ENCODE assay signal across 8 cellular contexts in genomic region chr1:28260803-28261174, GRCh38. TPM values are rescaled to one million over a fixed set of nuclear protein-coding genes. Genes with fewer than 3 reads are reported as not detected.
DNase-seq lines count a peak whose midpoint lies in the region; ATAC-seq and TF ChIP-seq lines count a peak whose summit lies in the region.

No MANE protein-coding gene starts in this region.

- BruUV-seq in HCT116 (replicated peaks; lab: Mats Ljungman, UMichigan) = no TSS peak

- 32% methylated on average over 7 of the region's 7 CpGs for WGBS in smooth muscle cell (ENCODE audit: low lambda C conversion rate)

- H3K9me3 Mint-ChIP-seq in activated CD8-positive, alpha-beta T cell treated with anti-CD3 and anti-CD28 coated beads for 36 hours = no peaks in the 10 kb centered on the region

- H3K4me3 Mint-ChIP-seq in activated CD8-positive, alpha-beta T cell treated with anti-CD3 and anti-CD28 coated beads for 36 hours = peak overlapping the region; percentile 83

- H3K9ac ChIP-seq in HCT116 (ENCODE audit: low read length) = no peak overlapping the region
- peak overlapping the region; percentile 96 for H3K9ac ChIP-seq in smooth muscle cell (ENCODE audit: low read depth)

- DNase-seq in HCT116 (ENCODE audit: low read depth, low spot score) = no peak
- DNase-seq in activated CD8-positive, alpha-beta T cell treated with anti-CD3 and anti-CD28 coated beads for 36 hours = no peak
- no peak for DNase-seq in smooth muscle cell (lab: John Stamatoyannopoulos, UW; ENCODE audit: unreplicated experiment)
- DNase-seq in activated gamma-delta T cell (lab: John Stamatoyannopoulos, UW) = no peak
- no peak for DNase-seq in foreskin melanocyte

- peaks cover 52% of the 10 kb centered on the region for H3K79me2 ChIP-seq in HCT116 (ENCODE audit: insufficient read depth, low read length)
- H3K79me2 ChIP-seq in smooth muscle cell (ENCODE audit: low read depth) = peaks cover 64% of the 10 kb centered on the region

- H3K9me3 ChIP-seq in HCT116 (ENCODE audit: control insufficient read depth in 1 of 2, insufficient read depth in 1 of 2, low read depth in 1 of 2, low read length in 2 of 2) (no peaks in the 10 kb centered on the region), smooth muscle cell (replicated peaks; ENCODE audit: low read depth) (no peaks in the 10 kb centered on the region)

- H3F3A ChIP-seq in smooth muscle cell (ENCODE audit: low read depth) = no peaks in the 10 kb centered on the region

- intact Hi-C loops in HCT116 (cut with micrococcal nuclease) = no loop called here
- intact Hi-C loops in activated CD8-positive, alpha-beta T cell treated with anti-CD3 and anti-CD28 coated beads for 36 hours (cut with micrococcal nuclease) = no loop called here

- H3K27ac ChIP-seq in HCT116 (ENCODE audit: low read depth, low read length) (no peak overlapping the region), smooth muscle cell (ENCODE audit: low read depth) (peak overlapping the region; percentile 15)

- no peak overlapping the region for H2AFZ ChIP-seq in HCT116 (ENCODE audit: low read depth, low read length, poor library complexity, severe bottlenecking)
- no peak overlapping the region for H2AFZ ChIP-seq in smooth muscle cell (ENCODE audit: low read depth)

- H4K20me1 ChIP-seq in HCT116 (ENCODE audit: insufficient read depth) = no peaks in the 10 kb centered on the region
- peaks cover 58% of the 10 kb centered on the region for H4K20me1 ChIP-seq in smooth muscle cell (ENCODE audit: low read depth)

- TF ChIP-seq CTCF in HCT116 (IDR thresholded peaks at IDR 0.05 in 2 of 3, conservative IDR thresholded peaks at IDR 0.05 in 1 of 3; ENCODE audit: borderline replicate concordance in 1 of 3, insufficient read depth in 1 of 3, low read depth in 2 of 3, low read length in 2 of 3) (no peak), smooth muscle cell (IDR thresholded peaks at IDR 0.05; ENCODE audit: borderline replicate concordance, insufficient read depth, poor library complexity, severe bottlenecking) (no peak)
- no peak for TF ChIP-seq CTCF in activated CD8-positive, alpha-beta T cell treated with anti-CD3 and anti-CD28 coated beads for 36 hours (IDR thresholded peaks at IDR 0.05)

- RAD21 ChIA-PET in HCT116 (lab: Charles Lee; ENCODE audit: low non-redundant PET in 1 of 2, low total read pairs in 2 of 2, uncharacterized antibody in 2 of 2, unreplicated experiment in 2 of 2) = interaction anchor here in 1 of 2 experiments (0.6 kb wide), 1 partner anchor 12 kb away, joined by 4 read pairs; no protein-coding TSS in a partner anchor

- peaks cover 10% of the 10 kb centered on the region for H3K36me3 Mint-ChIP-seq in activated CD8-positive, alpha-beta T cell treated with anti-CD3 and anti-CD28 coated beads for 36 hours (ENCODE audit: low read depth)

- H3K4me2 ChIP-seq in HCT116 (ENCODE audit: low read length) (peak overlapping the region; percentile 95), smooth muscle cell (peak overlapping the region; percentile 80)

- no peak for TF ChIP-seq POLR2A in HCT116 (IDR thresholded peaks at IDR 0.05; ENCODE audit: borderline replicate concordance, extremely low read depth, insufficient read depth, insufficient read length)

- H3K4me3 ChIP-seq in HCT116 (replicated peaks in 1 of 2; ENCODE audit: low read depth in 1 of 2, low read length in 2 of 2) = peak overlapping the region; percentile 91 to 93; a peak in 3 of 4 replicates
- H3K4me3 ChIP-seq in iPS-11a (ENCODE audit: low read depth, low read length) = peak overlapping the region; percentile 91
- peak overlapping the region; percentile 100 for H3K4me3 ChIP-seq in smooth muscle cell

- H3K4me1 Mint-ChIP-seq in activated CD8-positive, alpha-beta T cell treated with anti-CD3 and anti-CD28 coated beads for 36 hours (ENCODE audit: low read depth) = peaks cover 38% of the 10 kb centered on the region

- no peaks in the 10 kb centered on the region for H3K27me3 Mint-ChIP-seq in activated CD8-positive, alpha-beta T cell treated with anti-CD3 and anti-CD28 coated beads for 36 hours

- H3K27me3 ChIP-seq in HCT116 (ENCODE audit: insufficient read depth, low read length) (no peaks in the 10 kb centered on the region), smooth muscle cell (ENCODE audit: low read depth) (no peaks in the 10 kb centered on the region)

- no peak for TF ChIP-seq RAD21 in HCT116 (IDR thresholded peaks at IDR 0.05; ENCODE audit: low read depth)

- H3K9me2 ChIP-seq in HCT116 (ENCODE audit: insufficient read depth) = no peaks in the 10 kb centered on the region

- CTCF ChIA-PET in HCT116 (lab: Charles Lee) = interaction anchor here (4.1 kb wide), 1 partner anchor 12 kb away, joined by 26 read pairs; no protein-coding TSS in a partner anchor
- CTCF ChIA-PET in activated CD8-positive, alpha-beta T cell treated with anti-CD3 and anti-CD28 coated beads for 36 hours (lab: Charles Lee) = interaction anchor here (1.1 to 7.8 kb wide), 3 partner anchors 9 to 66 kb away, joined by 3 to 90 read pairs (median 4); no protein-coding TSS in a partner anchor

- peak overlapping the region; percentile 55 for H3K27ac Mint-ChIP-seq in activated CD8-positive, alpha-beta T cell treated with anti-CD3 and anti-CD28 coated beads for 36 hours

- POLR2A ChIA-PET in HCT116 (lab: Charles Lee) = interaction anchor here (0.6 to 3.6 kb wide), 4 partner anchors 12 to 1553 kb away, joined by 4 to 16 read pairs (median 5); partner anchors contain the start of gene MED18
- POLR2A ChIA-PET in activated CD8-positive, alpha-beta T cell treated with anti-CD3 and anti-CD28 coated beads for 36 hours (lab: Charles Lee) = interaction anchor here (0.6 to 7.4 kb wide), 11 partner anchors 9 to 247 kb away, joined by 3 to 137 read pairs (median 6); partner anchors contain the start of genes MED18 and RCC1

- no peak for ATAC-seq in HCT116
- no peak for ATAC-seq in activated CD8-positive, alpha-beta T cell treated with anti-CD3 and anti-CD28 coated beads for 36 hours
- ATAC-seq in GM19023 (IDR thresholded peaks at IDR 0.05; ENCODE audit: unreplicated experiment) = no peak
- no peak for ATAC-seq in GM18502 (IDR thresholded peaks at IDR 0.05; ENCODE audit: poor library complexity, unreplicated experiment)

- H3K36me3 ChIP-seq in HCT116 (ENCODE audit: control insufficient read depth in 1 of 2, insufficient read depth in 2 of 2, low read length in 2 of 2) = no peaks in the 10 kb centered on the region
- no peaks in the 10 kb centered on the region for H3K36me3 ChIP-seq in smooth muscle cell (ENCODE audit: low read depth)

- peaks cover 12 to 21% of the 10 kb centered on the region in 2 experiments for H3K4me1 ChIP-seq in HCT116 (ENCODE audit: control insufficient read depth in 1 of 2, insufficient read depth in 2 of 2, low read length in 2 of 2)
- peaks cover 12% of the 10 kb centered on the region for H3K4me1 ChIP-seq in smooth muscle cell (ENCODE audit: low read depth)

TF ChIP-seq in HCT116, 20 proteins besides CTCF, POLR2A, EP300 and RAD21:
- TF ChIP-seq EZH2phosphoT487 (IDR thresholded peaks at IDR 0.05; ENCODE audit: borderline replicate concordance) (no peak), ZFX (IDR thresholded peaks at IDR 0.05) (no peak), JUND (IDR thresholded peaks at IDR 0.05) (no peak), ATF3 (IDR thresholded peaks at IDR 0.05) (no peak), SRF (IDR thresholded peaks at IDR 0.05; ENCODE audit: low read depth) (no peak)
- TF ChIP-seq, protein P1, sequence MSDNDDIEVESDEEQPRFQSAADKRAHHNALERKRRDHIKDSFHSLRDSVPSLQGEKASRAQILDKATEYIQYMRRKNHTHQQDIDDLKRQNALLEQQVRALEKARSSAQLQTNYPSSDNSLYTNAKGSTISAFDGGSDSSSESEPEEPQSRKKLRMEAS (IDR thresholded peaks at IDR 0.05) = 0 out of 2 replicates have a peak, but pooled peaks have one; percentile 7

RNA-seq across cellular contexts. Expression of gene SESN2, which starts 1.5 kb away (rescaled TPM):
- 36.8 TPM for total RNA-seq in HCT116 (2021; ENCODE audit: unreplicated experiment)
- polyA plus RNA-seq in HCT116 (2012) = 63.5 and 66.8 TPM in 2 replicates
- total RNA-seq in activated CD8-positive, alpha-beta T cell treated with anti-CD3 and anti-CD28 coated beads for 36 hours = 10 to 100 TPM; 26.0 to 27.4 TPM
- 28.8 and 30.8 TPM in 2 replicates for total RNA-seq in smooth muscle cell
- 42.8 and 45.4 TPM in 2 replicates for polyA plus RNA-seq in smooth muscle cell

RNA-seq across cellular contexts. Expression of gene ATP5IF1, which starts 24.9 kb away (rescaled TPM):
- total RNA-seq in HCT116 (2021; ENCODE audit: unreplicated experiment) (169 TPM), smooth muscle cell (359 and 460 TPM in 2 replicates)
- 203 and 288 TPM in 2 replicates for polyA plus RNA-seq in HCT116 (2012)
- total RNA-seq in activated CD8-positive, alpha-beta T cell treated with anti-CD3 and anti-CD28 coated beads for 36 hours = 100 to 1,000 TPM; 169 to 170 TPM
- 547 and 550 TPM in 2 replicates for polyA plus RNA-seq in smooth muscle cell

RNA-seq across cellular contexts. Expression of gene DNAJC8, which starts 28.0 kb away (rescaled TPM):
- total RNA-seq in HCT116 (2021; ENCODE audit: unreplicated experiment) = 102 TPM
- 45.3 and 60.6 TPM in 2 replicates for polyA plus RNA-seq in HCT116 (2012)
- total RNA-seq in activated CD8-positive, alpha-beta T cell treated with anti-CD3 and anti-CD28 coated beads for 36 hours = 100 to 1,000 TPM; 103 to 105 TPM
- total RNA-seq in smooth muscle cell = 72.3 and 76.1 TPM in 2 replicates
- 105 and 114 TPM in 2 replicates for polyA plus RNA-seq in smooth muscle cell
